ENCODE assay signal across 25 cellular contexts in genomic region chr5:54491326-54491725, GRCh38. TPM values are rescaled to one million over a fixed set of nuclear protein-coding genes. Genes with fewer than 3 reads are reported as not detected.
"Had no signal": no experiment of that assay in that cellular context is flagged by ENCODE, and none has a peak within 500 bp of the region (broad histone marks: within the 10 kb centered on the region; RNA-seq: fewer than 3 reads in every experiment).

No MANE protein-coding gene starts in this region.

- H3K9me3 ChIP-seq: adrenal gland, SJCRH30, SK-N-SH had no signal

- H3K27ac ChIP-seq: adrenal gland, RWPE1, SJCRH30, WERI-Rb-1 had no signal

- H3K4me3 ChIP-seq: adrenal gland, SJCRH30 had no signal

- H3K4me1 ChIP-seq: adrenal gland, SJCRH30 had no signal

- H3K27me3 ChIP-seq: adrenal gland, SJCRH30 had no signal

- DNase-seq: activated CD4-positive, alpha-beta T cell treated with anti-CD3 and anti-CD28 coated beads for 36 hours; activated CD8-positive, alpha-beta memory T cell treated with anti-CD3 and anti-CD28 coated beads, Interleukin-2, amount 50 U/mL, for 48 hours; activated CD8-positive, alpha-beta T cell treated with anti-CD3 and anti-CD28 coated beads for 36 hours; activated naive CD4-positive, alpha-beta T cell treated with anti-CD3 and anti-CD28 coated beads, Interleukin-2, amount 50 U/mL, for 16 hours; activated naive CD8-positive, alpha-beta T cell treated with anti-CD3 and anti-CD28 coated beads, Interleukin-2, amount 10 ng/mL, durations not matched to agents 7 days and 5 days; activated T-cell treated with anti-CD3 and anti-CD28 coated beads, Interleukin-2, amount 50 U/mL, for 1 hour; adrenal gland; anterior cingulate cortex; Kasumi-1; NCI-H1105 treated with DMSO at 0.1 percent for 48 hours; NCI-H1436 treated with DMSO at 0.1 percent for 48 hours; NCI-H187; NCI-H2081; NCI-H446 treated with DMSO at 0.1 percent for 48 hours; NCI-H524 treated with DMSO at 0.1 percent for 48 hours; NCI-H748 treated with DMSO at 0.1 percent for 48 hours; Right ventricle myocardium superior; SJCRH30; SK-N-SH; T-helper 1 cell; WERI-Rb-1 had no signal

- H3K9ac ChIP-seq: SK-N-SH had no signal

- ATAC-seq: activated CD4-positive, alpha-beta T cell treated with anti-CD3 and anti-CD28 coated beads for 36 hours; activated CD8-positive, alpha-beta T cell treated with anti-CD3 and anti-CD28 coated beads for 36 hours; Panc1 had no signal

- H3K36me3 ChIP-seq: adrenal gland, SJCRH30, WERI-Rb-1 had no signal

- H3K4me2 ChIP-seq: SK-N-SH had no signal

RNA-seq across cellular contexts. Expression of gene HSPB3, which starts 35.8 kb away (rescaled TPM):
- total RNA-seq: activated CD4-positive, alpha-beta T cell treated with anti-CD3 and anti-CD28 coated beads for 36 hours; activated CD8-positive, alpha-beta T cell treated with anti-CD3 and anti-CD28 coated beads for 36 hours; activated naive CD8-positive, alpha-beta T cell treated with anti-CD3 and anti-CD28 coated beads, Interleukin-2, amount 10 ng/mL, durations not matched to agents 7 days and 5 days; adrenal gland; OCI-LY7; T-helper 2 cell treated with Interferon-gamma antibody and Interleukin-4, amounts not matched to agents 100 ng/mL and 5 ng/mL, for 36 hours had no signal
